25 cellular contexts compared by ENCODE assay signal in genomic region chr9:2008372-2008771, GRCh38. TPM values are rescaled to one million over a fixed set of nuclear protein-coding genes. Genes with fewer than 3 reads are reported as not detected.
DNase-seq lines count a peak whose midpoint lies in the region; ATAC-seq, FAIRE-seq and TF ChIP-seq lines count a peak whose summit lies in the region.
"Had no signal": no experiment of that assay in that cellular context is flagged by ENCODE, and none has a peak within 500 bp of the region (broad histone marks: within the 10 kb centered on the region; RNA-seq: fewer than 3 reads in every experiment).

No MANE protein-coding gene starts in this region.

- H2BK5ac ChIP-seq in IMR-90 (ENCODE audit: low read depth, low read length, poor library complexity, severe bottlenecking), result no peak overlapping the region

- POLR2A ChIA-PET in HepG2 (lab: Yijun Ruan, JAX) (no interaction called here), IMR-90 (lab: Charles Lee; ENCODE audit: unreplicated experiment) (no interaction called here)

- no peak overlapping the region for H3K23ac ChIP-seq in IMR-90 (ENCODE audit: low read depth, low read length)

- no peak for TF ChIP-seq RAD21 in HepG2 (CRISPR knock-in tag; IDR thresholded peaks at IDR 0.05)
- no peak for TF ChIP-seq RAD21 in IMR-90 (IDR thresholded peaks at IDR 0.05; ENCODE audit: low read length)

- no peak overlapping the region for H3K27ac Mint-ChIP-seq in activated naive CD4-positive, alpha-beta T cell treated with anti-CD3 and anti-CD28 coated beads, Interleukin-2, amount 50 U/mL, for 72 hours
- H3K27ac Mint-ChIP-seq: CD14-positive monocyte; CD4-positive, alpha-beta memory T cell; CD4-positive, CD25-positive, alpha-beta regulatory T cell; CD8-positive, alpha-beta memory T cell had no signal

- H2BK20ac ChIP-seq in IMR-90 (ENCODE audit: low read depth, low read length), result no peak overlapping the region

- no peak overlapping the region for H4K91ac ChIP-seq in IMR-90 (ENCODE audit: insufficient read depth, low read depth, low read length)

- CTCF ChIA-PET in HepG2 (lab: Yijun Ruan, JAX; ENCODE audit: low intra/inter-chr PET ratio, low total read pairs), result no interaction called here
- CTCF ChIA-PET in IMR-90 (lab: Yijun Ruan, JAX), result no interaction called here

- TF ChIP-seq EP300 in HepG2 (IDR thresholded peaks at IDR 0.05; ENCODE audit: low read depth in 2 of 2, low read length in 2 of 2) (no peak), HepG2 (CRISPR knock-in tag; IDR thresholded peaks at IDR 0.05; ENCODE audit: borderline replicate concordance) (no peak)

- H3K4me2 ChIP-seq in HepG2 (ENCODE audit: low read depth, low read length), result no peak overlapping the region
- H3K4me2 ChIP-seq in IMR-90 (ENCODE audit: low read depth, low read length), result no peak overlapping the region
- H3K4me2 ChIP-seq: BLaER1 had no signal

- H3K4me3 ChIP-seq in HepG2 (replicated peaks in 1 of 3; ENCODE audit: insufficient read depth in 1 of 3, low read depth in 2 of 3, low read length in 3 of 3) (no peak overlapping the region), right lobe of liver (no peak overlapping the region), IMR-90 (ENCODE audit: insufficient read depth, low read depth, low read length) (no peak overlapping the region)
- H3K4me3 ChIP-seq: BLaER1, GM12878 had no signal

- H3K9me3 ChIP-seq in HepG2 (ENCODE audit: low read length), result no peaks in the 10 kb centered on the region
- no peaks in the 10 kb centered on the region for H3K9me3 ChIP-seq in right lobe of liver
- no peaks in the 10 kb centered on the region for H3K9me3 ChIP-seq in IMR-90 (ENCODE audit: control insufficient read depth, insufficient read depth, low read length)
- H3K9me3 ChIP-seq: BE2C, BLaER1 had no signal

- no peak for TF ChIP-seq CTCF in HepG2 (CRISPR knock-in tag; IDR thresholded peaks at IDR 0.05)
- no peak for TF ChIP-seq CTCF in right lobe of liver (IDR thresholded peaks at IDR 0.05)
- TF ChIP-seq CTCF in IMR-90 (conservative IDR thresholded peaks at IDR 0.05; ENCODE audit: low read depth, low read length), result no peak

- H3K79me2 ChIP-seq in HepG2 (ENCODE audit: insufficient read depth, low read length), result no peaks in the 10 kb centered on the region

- ATAC-seq in HepG2 (no peak), right lobe of liver (no peak), IMR-90 (ENCODE audit: low read depth) (no peak)
- no peak for ATAC-seq in activated naive CD4-positive, alpha-beta T cell treated with anti-CD3 and anti-CD28 coated beads, Interleukin-2, amount 50 U/mL, for 72 hours
- ATAC-seq: GM12878 had no signal

- DNase-seq in HepG2 (ENCODE audit: low spot score) (no peak), right lobe of liver (no peak), IMR-90 (no peak), NCI-H2171 (lab: John Stamatoyannopoulos, UW) (no peak)
- no peak for DNase-seq in activated naive CD4-positive, alpha-beta T cell treated with anti-CD3 and anti-CD28 coated beads, Interleukin-2, amount 50 U/mL, for 72 hours (ENCODE audit: low spot score in 2 of 2)
- DNase-seq: ACHN; BE2C; C1 segment of cervical spinal cord; CD4-positive, alpha-beta memory T cell; CD4-positive, CD25-positive, alpha-beta regulatory T cell; CD8-positive, alpha-beta memory T cell; COR-L47; DMS 273 treated with DMSO at 0.1 percent for 48 hours; DMS153; DMS53; DMS79; DND-41; EL; GDM1 had no signal

- no peaks in the 10 kb centered on the region for H4K20me1 ChIP-seq in HepG2 (ENCODE audit: insufficient read depth, low read length)
- H4K20me1 ChIP-seq in IMR-90 (ENCODE audit: insufficient read depth, low read length), result no peaks in the 10 kb centered on the region
- H4K20me1 ChIP-seq: BLaER1 had no signal

- dilution Hi-C loops in IMR-90 (cut with HindIII; ENCODE audit: low sequenced_read_pairs, unreplicated experiment), result loop anchor here (25.0 kb wide), 1 partner anchor 104 kb away; no protein-coding TSS in a partner anchor

- no TSS peak for BruUV-seq in HepG2 (replicated peaks; lab: Mats Ljungman, UMichigan)
- BruUV-seq in IMR-90 (replicated peaks; lab: Mats Ljungman, UMichigan), result no TSS peak

- no peak overlapping the region for H4K5ac ChIP-seq in IMR-90 (ENCODE audit: low read depth, low read length)

- H3K9me1 ChIP-seq in IMR-90 (ENCODE audit: insufficient read depth, low read length), result no peaks in the 10 kb centered on the region

- no peak overlapping the region for H2BK120ac ChIP-seq in IMR-90 (ENCODE audit: low read depth, low read length)

- no peak overlapping the region for H2AK5ac ChIP-seq in IMR-90 (ENCODE audit: low read depth, low read length)

- H2AFZ ChIP-seq in HepG2 (ENCODE audit: low read length) (no peak overlapping the region), IMR-90 (replicated peaks; ENCODE audit: low read length, poor library complexity) (no peak overlapping the region)

- H3K9ac ChIP-seq in HepG2 (ENCODE audit: insufficient read depth, low read depth, low read length), result no peak overlapping the region
- no peak overlapping the region for H3K9ac ChIP-seq in IMR-90 (ENCODE audit: low read depth, low read length)
- H3K9ac ChIP-seq: BLaER1 had no signal

- H3K36me3 Mint-ChIP-seq in activated naive CD4-positive, alpha-beta T cell treated with anti-CD3 and anti-CD28 coated beads, Interleukin-2, amount 50 U/mL, for 72 hours, result no peaks in the 10 kb centered on the region
- H3K36me3 Mint-ChIP-seq: CD14-positive monocyte; CD4-positive, alpha-beta memory T cell; CD4-positive, CD25-positive, alpha-beta regulatory T cell; CD8-positive, alpha-beta memory T cell had no signal

- no peak overlapping the region for H3K4ac ChIP-seq in IMR-90 (ENCODE audit: low read depth, low read length)

- H4K8ac ChIP-seq in IMR-90 (ENCODE audit: low read depth in 2 of 2, low read length in 2 of 2), result no peak overlapping the region

- FAIRE-seq in HepG2 (lab: Jason Lieb, UNC), result no peak
- FAIRE-seq: GM12878, GM12892, GM18507 had no signal

- H3K4me1 ChIP-seq in HepG2 (ENCODE audit: insufficient read depth, low read length) (0 out of 2 replicates have a peak, but pooled peaks cover under 1% of the 10 kb centered on the region), right lobe of liver (no peaks in the 10 kb centered on the region), IMR-90 (ENCODE audit: control insufficient read depth, insufficient read depth, low read length) (no peaks in the 10 kb centered on the region)
- H3K4me1 ChIP-seq: BE2C had no signal

- 4% methylated on average over 2 of the region's 2 CpGs for whole genome bisulfite sequencing in HepG2 (ENCODE audit: low lambda C conversion rate)
- WGBS in right lobe of liver (ENCODE audit: insufficient coverage, low coverage, low lambda C conversion rate, missing lambda C conversion rate), result 82% methylated on average over 2 of the region's 2 CpGs
- 100% methylated on average over 1 of the region's 2 CpGs; no CpG with 5 or more reads in 1 of the 2 experiments for WGBS in IMR-90 (ENCODE audit: extremely low coverage in 2 of 2, insufficient read length in 1 of 2), 2 experiments

- H3K18ac ChIP-seq in IMR-90 (ENCODE audit: low read depth, low read length), result no peak overlapping the region

- H3K27me3 ChIP-seq in HepG2 (ENCODE audit: control insufficient read depth in 1 of 2, insufficient read depth in 2 of 2, low read length in 2 of 2) (peaks cover 0 to 26% of the 10 kb centered on the region in 2 experiments; a peak in 4 of 5 replicates), right lobe of liver (no peaks in the 10 kb centered on the region), IMR-90 (ENCODE audit: control insufficient read depth, insufficient read depth, low read length) (no peaks in the 10 kb centered on the region)
- H3K27me3 ChIP-seq: BLaER1 had no signal

- H3K56ac ChIP-seq in IMR-90 (ENCODE audit: extremely low read depth, insufficient read depth, low read length), result no peak overlapping the region

- H3K9me3 Mint-ChIP-seq in activated naive CD4-positive, alpha-beta T cell treated with anti-CD3 and anti-CD28 coated beads, Interleukin-2, amount 50 U/mL, for 72 hours, result peaks cover 0 to 4% of the 10 kb centered on the region in 2 donors
- H3K9me3 Mint-ChIP-seq: CD14-positive monocyte; CD4-positive, alpha-beta memory T cell; CD8-positive, alpha-beta memory T cell had no signal

- no peak overlapping the region for H2BK15ac ChIP-seq in IMR-90 (ENCODE audit: low read depth, low read length)

- H2AK9ac ChIP-seq in IMR-90 (replicated peaks; ENCODE audit: low read depth, low read length, poor library complexity), result no peak overlapping the region

- no peaks in the 10 kb centered on the region for H3K79me1 ChIP-seq in IMR-90 (ENCODE audit: low read depth in 1 of 2, low read length in 2 of 2)

- H3K27ac ChIP-seq in HepG2 (ENCODE audit: extremely low read length, insufficient read depth, low read length) (no peak overlapping the region), right lobe of liver (no peak overlapping the region), IMR-90 (ENCODE audit: insufficient read depth, low read length) (no peak overlapping the region)
- H3K27ac ChIP-seq: 22Rv1, BLaER1 had no signal

- in situ Hi-C loops in HepG2 (cut with HindIII; ENCODE audit: extremely low pct_ligation_motif_present, low pct_unique_long_range_greater_than_20kb), result loop anchor here (25.0 kb wide), 1 partner anchor 829 kb away; the partner anchor contains the start of gene PUM3
- in situ Hi-C loops in IMR-90 (cut with MboI; ENCODE audit: low sequenced_read_pairs), result no loop called here

- no peak overlapping the region for H3K14ac ChIP-seq in IMR-90 (replicated peaks; ENCODE audit: low read depth, low read length)

- TF ChIP-seq POLR2A in HepG2 (IDR thresholded peaks at IDR 0.05; ENCODE audit: insufficient read depth in 1 of 2, low read depth in 2 of 2, low read length in 2 of 2) (no peak), right lobe of liver (IDR thresholded peaks at IDR 0.05) (no peak), IMR-90 (IDR thresholded peaks at IDR 0.05; ENCODE audit: low read depth, low read length) (no peak)

- intact Hi-C loops in HepG2 (cut with micrococcal nuclease; ENCODE audit: unreplicated experiment), result no loop called here
- intact Hi-C loops in right lobe of liver (cut with DNase I), result no loop called here
- intact Hi-C loops in IMR-90 (cut with micrococcal nuclease), result no loop called here

- H3K36me3 ChIP-seq in HepG2 (replicated peaks in 1 of 2; ENCODE audit: control insufficient read depth in 1 of 2, insufficient read depth in 2 of 2, low read length in 2 of 2) (no peaks in the 10 kb centered on the region), right lobe of liver (no peaks in the 10 kb centered on the region), IMR-90 (ENCODE audit: control insufficient read depth, insufficient read depth, low read length) (no peaks in the 10 kb centered on the region)
- H3K36me3 ChIP-seq: BE2C, BLaER1 had no signal

RNA-seq across cellular contexts. Expression of gene SMARCA2, which starts 6.8 kb away (rescaled TPM):
- total RNA-seq in HepG2 (2016; rRNA removed; fragmentation: Illumina TruSeq; extraction: Trizol), result 23.7 and 35.5 TPM in 2 replicates
- total RNA-seq in HepG2 (2016; cell fraction: cytosol; rRNA removed; fragmentation: Illumina TruSeq; extraction: Trizol; ENCODE audit: low read depth), result 7.6 and 9.4 TPM in 2 replicates
- total RNA-seq in HepG2 (2016; cell fraction: insoluble cytoplasmic fraction; rRNA removed; fragmentation: Illumina TruSeq; extraction: Trizol), result 22.4 and 29.1 TPM in 2 replicates
- 12.8 and 13.5 TPM in 2 replicates for total RNA-seq in HepG2 (2016; cell fraction: membrane; rRNA removed; fragmentation: Illumina TruSeq; extraction: Trizol)
- 40.2 and 47.8 TPM in 2 replicates for total RNA-seq in HepG2 (2016; cell fraction: nucleus; rRNA removed; fragmentation: Illumina TruSeq; extraction: Trizol)
- polyA plus RNA-seq in HepG2 (2011; rRNA removed), result 22.5 and 24.7 TPM in 2 replicates
- polyA plus RNA-seq in HepG2 (2011; cell fraction: cytosol; rRNA removed), result 14.4 and 15.9 TPM in 2 replicates
- 23.7 and 25.6 TPM in 2 replicates for polyA plus RNA-seq in HepG2 (2011; cell fraction: nucleus; rRNA removed)
- 15.0 and 16.7 TPM in 2 replicates for polyA plus RNA-seq in HepG2 (2012)
- polyA plus RNA-seq in HepG2 (2016; cell fraction: cytosol; fragmentation: Illumina TruSeq; extraction: Trizol; ENCODE audit: low read depth), result 1.1 and 1.4 TPM in 2 replicates
- polyA plus RNA-seq in HepG2 (2016; cell fraction: insoluble cytoplasmic fraction; fragmentation: Illumina TruSeq; extraction: Trizol; ENCODE audit: low read depth), result 25.9 and 26.3 TPM in 2 replicates
- 3.6 and 5.2 TPM in 2 replicates for polyA plus RNA-seq in HepG2 (2016; cell fraction: membrane; fragmentation: Illumina TruSeq; extraction: Trizol; ENCODE audit: low read depth)
- 29.0 and 30.2 TPM in 2 replicates for polyA plus RNA-seq in HepG2 (2016; cell fraction: nucleus; fragmentation: Illumina TruSeq; extraction: Trizol; ENCODE audit: insufficient read depth, low read depth)
- 93.2 and 190 TPM in 2 replicates for polyA minus RNA-seq in HepG2 (2011; rRNA and poly(A)+ RNA removed; ENCODE audit: low replicate concordance)
- 18.9 and 25.9 TPM in 2 replicates for polyA minus RNA-seq in HepG2 (2011; cell fraction: cytosol; rRNA and poly(A)+ RNA removed)
- polyA minus RNA-seq in HepG2 (2011; cell fraction: nucleus; rRNA and poly(A)+ RNA removed), result 94.9 and 103 TPM in 2 replicates
- 10 to 100 TPM; 46.2 to 97.8 (median 62.4) TPM for total RNA-seq in right lobe of liver
- total RNA-seq in IMR-90 (2012; rRNA removed), result 26.7 and 29.2 TPM in 2 replicates
- 25.3 and 26.5 TPM in 2 replicates for polyA plus RNA-seq in IMR-90 (2012; rRNA removed)
- polyA plus RNA-seq in IMR-90 (2012; cell fraction: cytosol; rRNA removed), result 14.4 and 14.8 TPM in 2 replicates
- 19.4 and 48.0 TPM in 2 replicates for polyA plus RNA-seq in IMR-90 (2012; cell fraction: nucleus; rRNA removed; ENCODE audit: low replicate concordance)
- 100 to 1,000 TPM; 103 to 137 TPM for total RNA-seq in activated naive CD4-positive, alpha-beta T cell treated with anti-CD3 and anti-CD28 coated beads, Interleukin-2, amount 50 U/mL, for 72 hours
